ENCODE assay signal across 9 cellular contexts in genomic region chr3:23712656-23713559, GRCh38.
A peak's percentile ranks its signal among the peaks of the same experiment; 100 is the strongest.
DNase-seq lines count a peak whose midpoint lies in the region; ATAC-seq, FAIRE-seq and TF ChIP-seq lines count a peak whose summit lies in the region.
"Had no signal": no experiment of that assay in that cellular context is flagged by ENCODE, and none has a peak within 500 bp of the region (broad histone marks: within the 10 kb centered on the region; RNA-seq: fewer than 3 reads in every experiment).

No MANE protein-coding gene starts in this region.

- peak; percentile 52 for TF ChIP-seq CTCF in WERI-Rb-1 (IDR thresholded peaks at IDR 0.05; ENCODE audit: low read depth, low read length)

- no peaks in the 10 kb centered on the region for H3K9me3 ChIP-seq in WERI-Rb-1 (ENCODE audit: severe bottlenecking)

- no peaks in the 10 kb centered on the region for H3K27me3 ChIP-seq in WERI-Rb-1 (ENCODE audit: insufficient read depth, low read depth, severe bottlenecking)

- H3K4me3 ChIP-seq in WERI-Rb-1 (ENCODE audit: low read depth, low read length) = no peak overlapping the region

- peak; percentile 57 for DNase-seq in HTR-8/SVneo (ENCODE audit: insufficient read length, low spot score)
- DNase-seq in WERI-Rb-1 = peak; percentile 68
- peak; percentile 28 to 32 for DNase-seq in hippocampal formation (lab: John Stamatoyannopoulos, UW)
- DNase-seq in stromal cell of bone marrow (ENCODE audit: low read depth) = peak; percentile 85
- no peak for DNase-seq in activated CD4-positive, alpha-beta T cell treated with anti-CD3 and anti-CD28 coated beads for 4 hours
- no peak for DNase-seq in effector CD4-positive, alpha-beta T cell
- no peak for DNase-seq in activated gamma-delta T cell treated with Interleukin-2 at 50 U/mL for 16 hours

- FAIRE-seq in HTR-8/SVneo (lab: Jason Lieb, UNC) = no peak

- no peak for ATAC-seq in HG02981 (IDR thresholded peaks at IDR 0.05; ENCODE audit: unreplicated experiment)

- no peak overlapping the region for H3K27ac ChIP-seq in WERI-Rb-1
- H3K27ac ChIP-seq: KMS-11 had no signal

- no peaks in the 10 kb centered on the region for H3K36me3 ChIP-seq in WERI-Rb-1

Comparison
In these comparisons a context has a peak if more than half of its experiments do, and no peak if none do; other contexts are left out.
1. DNase-seq: peak in HTR-8/SVneo (single experiment), WERI-Rb-1 (single experiment), hippocampal formation (2 of 2) and stromal cell of bone marrow (single experiment); none in activated CD4-positive, alpha-beta T cell treated with anti-CD3 and anti-CD28 coated beads for 4 hours (0 of 2), effector CD4-positive, alpha-beta T cell (single experiment) and activated gamma-delta T cell treated with Interleukin-2 at 50 U/mL for 16 hours (single experiment).